8 cellular contexts compared by ENCODE assay signal in genomic region chr19:1000095-1000494, GRCh38. TPM values are rescaled to one million over a fixed set of nuclear protein-coding genes. Genes with fewer than 3 reads are reported as not detected.
DNase-seq lines count a peak whose midpoint lies in the region; ATAC-seq and TF ChIP-seq lines count a peak whose summit lies in the region.

Gene GRIN3B (plus strand): TSS chr19:1000419. CDS start chr19:1000438, 19 bp downstream.

- H3K27me3 ChIP-seq in RWPE2 (ENCODE audit: insufficient read depth, poor library complexity, severe bottlenecking) (peaks cover 44% of the 10 kb centered on the region), left ventricle myocardium inferior (ENCODE audit: low read depth) (peaks cover 86% of the 10 kb centered on the region)

- no peak within 1 kb of the TSS for H3K27ac ChIP-seq in RWPE2 (ENCODE audit: poor library complexity, severe bottlenecking)
- H3K27ac ChIP-seq in left ventricle myocardium inferior (replicated peaks), result no peak within 1 kb of the TSS

- H3K36me3 ChIP-seq in RWPE2 (ENCODE audit: low read depth) (no peaks in the 10 kb centered on the region), left ventricle myocardium inferior (no peaks in the 10 kb centered on the region)

- intact Hi-C loops in activated naive CD4-positive, alpha-beta T cell treated with anti-CD3 and anti-CD28 coated beads for 36 hours (cut with micrococcal nuclease), result no loop called here
- intact Hi-C loops in left ventricle myocardium inferior (cut with micrococcal nuclease), result no loop called here

- ATAC-seq in RWPE2 (ENCODE audit: low read depth) (peak; percentile 32; the same call in 2 of the 3 replicates), GM21367 (IDR thresholded peaks at IDR 0.05; ENCODE audit: unreplicated experiment) (no peak)

- H3K4me1 ChIP-seq in RWPE2 (ENCODE audit: insufficient read depth, poor library complexity, severe bottlenecking), result no peaks in the 10 kb centered on the region
- H3K4me1 ChIP-seq in left ventricle myocardium inferior, result peaks cover 29% of the 10 kb centered on the region

- CTCF ChIA-PET in activated naive CD4-positive, alpha-beta T cell treated with anti-CD3 and anti-CD28 coated beads for 36 hours (lab: Charles Lee), result no interaction called here

- TF ChIP-seq CTCF in RWPE2 (IDR thresholded peaks at IDR 0.05; ENCODE audit: poor library complexity, severe bottlenecking) (peak; percentile 44), left ventricle myocardium inferior (IDR thresholded peaks at IDR 0.05; ENCODE audit: borderline replicate concordance) (peak; percentile 60)

- H3K9me3 ChIP-seq in RWPE2 (ENCODE audit: severe bottlenecking) (no peaks in the 10 kb centered on the region), left ventricle myocardium inferior (replicated peaks) (no peaks in the 10 kb centered on the region)

- H3K27ac Mint-ChIP-seq in activated naive CD4-positive, alpha-beta T cell treated with anti-CD3 and anti-CD28 coated beads for 36 hours, result no peak within 1 kb of the TSS

- H3K36me3 Mint-ChIP-seq in activated naive CD4-positive, alpha-beta T cell treated with anti-CD3 and anti-CD28 coated beads for 36 hours (ENCODE audit: low read depth), result no peaks in the 10 kb centered on the region

- DNase-seq in NCI-H82 (lab: John Stamatoyannopoulos, UW), result peak; percentile 69
- no peak for DNase-seq in NCI-H82 treated with DMSO at 0.1 percent for 48 hours (lab: John Stamatoyannopoulos, UW; ENCODE audit: unreplicated experiment)
- no peak for DNase-seq in RWPE2 (ENCODE audit: low spot score)
- DNase-seq in activated naive CD4-positive, alpha-beta T cell treated with anti-CD3 and anti-CD28 coated beads for 36 hours, result peak; percentile 82
- DNase-seq in left ventricle myocardium inferior, result no peak
- peak; percentile 30 to 57 for DNase-seq in stimulated activated CD4-positive, alpha-beta T cell treated with anti-CD3 and anti-CD28 coated beads, Interleukin-15, amount 100 ng/mL, for 1 hour (ENCODE audit: low read depth in 1 of 2, low spot score in 1 of 2)
- no peak for DNase-seq in NCI-H2171 treated with DMSO at 0.1 percent for 48 hours (lab: John Stamatoyannopoulos, UW)

- peak within 1 kb of the TSS; percentile 22 for H3K4me3 ChIP-seq in RWPE2 (ENCODE audit: severe bottlenecking)
- peak within 1 kb of the TSS; percentile 49 for H3K4me3 ChIP-seq in left ventricle myocardium inferior

- H3K27me3 Mint-ChIP-seq in activated naive CD4-positive, alpha-beta T cell treated with anti-CD3 and anti-CD28 coated beads for 36 hours (ENCODE audit: low read depth), result peaks cover 29% of the 10 kb centered on the region

- H3K4me3 Mint-ChIP-seq in activated naive CD4-positive, alpha-beta T cell treated with anti-CD3 and anti-CD28 coated beads for 36 hours, result peak within 1 kb of the TSS; percentile 34

- peaks cover 15% of the 10 kb centered on the region for H3K4me1 Mint-ChIP-seq in activated naive CD4-positive, alpha-beta T cell treated with anti-CD3 and anti-CD28 coated beads for 36 hours (ENCODE audit: low read depth)

- no peaks in the 10 kb centered on the region for H3K9me3 Mint-ChIP-seq in activated naive CD4-positive, alpha-beta T cell treated with anti-CD3 and anti-CD28 coated beads for 36 hours

RNA-seq across cellular contexts. Expression of gene GRIN3B, which starts in this region (rescaled TPM):
- under 1 TPM in 1 of 2 experiments, not detected in 1; 0.10 TPM for total RNA-seq in activated naive CD4-positive, alpha-beta T cell treated with anti-CD3 and anti-CD28 coated beads for 36 hours
- not detected for total RNA-seq in left ventricle myocardium inferior

Comparison
In these comparisons a context has a peak if more than half of its experiments do, and no peak if none do; other contexts are left out.
1. DNase-seq: peak in NCI-H82 (single experiment) and stimulated activated CD4-positive, alpha-beta T cell treated with anti-CD3 and anti-CD28 coated beads, Interleukin-15, amount 100 ng/mL, for 1 hour (2 of 2); none in NCI-H82 treated with DMSO at 0.1 percent for 48 hours (single experiment), RWPE2 (single experiment), left ventricle myocardium inferior (single experiment) and NCI-H2171 treated with DMSO at 0.1 percent for 48 hours (single experiment).
2. Peak in DNase-seq in activated naive CD4-positive, alpha-beta T cell treated with anti-CD3 and anti-CD28 coated beads for 36 hours; RNA of the gene not detected or under 1 TPM.